In the genomic region with DNA sequence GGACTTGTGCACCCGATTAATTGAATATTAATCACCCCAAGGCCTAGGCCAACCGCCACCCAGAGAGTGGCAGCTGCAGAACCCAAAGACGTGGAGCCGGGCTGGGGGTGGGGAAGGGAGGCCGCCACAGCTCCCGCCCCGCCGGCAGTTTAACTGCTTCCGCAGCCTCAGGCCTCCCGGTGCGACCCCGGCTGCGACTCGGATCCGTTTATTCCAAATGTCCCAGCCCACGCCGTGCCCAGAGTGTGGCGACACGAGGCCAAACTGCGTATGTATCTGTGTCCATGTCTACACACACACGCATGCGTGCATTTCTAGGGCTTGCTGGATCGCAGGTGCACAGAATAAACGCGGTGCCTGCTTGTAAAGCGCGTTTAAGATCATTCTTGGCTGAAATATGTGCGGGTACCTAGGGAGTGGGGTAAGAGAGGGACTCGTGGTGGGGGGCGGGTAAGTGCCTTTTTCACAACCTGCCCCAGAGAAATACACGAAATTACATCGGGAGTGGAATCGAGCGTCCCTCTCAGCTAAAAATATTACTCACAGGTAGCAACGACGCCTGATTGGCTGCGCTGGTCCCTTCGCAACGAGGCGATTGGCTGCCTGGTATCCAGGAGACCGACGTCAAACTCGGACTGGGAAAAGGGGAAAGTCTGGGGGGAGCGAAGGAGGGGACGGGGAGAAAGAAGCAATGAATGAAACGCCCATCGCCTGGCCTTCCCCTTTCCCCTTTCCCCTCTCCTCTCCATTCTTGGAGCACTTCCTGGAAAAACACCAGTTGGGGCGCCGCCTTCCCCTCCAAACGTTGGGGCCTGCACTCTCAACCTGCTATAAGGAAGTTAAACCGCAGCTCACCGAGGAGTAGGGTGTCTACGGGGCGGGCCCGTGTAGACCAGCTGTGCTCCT, we compare ENCODE assay signal across 1 cellular context.
A peak's percentile ranks its signal among the peaks of the same experiment; 100 is the strongest.
TF ChIP-seq lines count a peak whose summit lies in the region.

No MANE protein-coding gene starts in this region.

TF ChIP-seq in HepG2, 621 proteins besides CTCF, POLR2A, EP300 and RAD21 (continued from another document and continues in another):
- TF ChIP-seq ZNF724P (CRISPR knock-in tag; IDR thresholded peaks at IDR 0.05; ENCODE audit: borderline replicate concordance) (no peak), CBX1 (IDR thresholded peaks at IDR 0.05; ENCODE audit: low read depth) (no peak), NFYB (CRISPR knock-in tag; IDR thresholded peaks at IDR 0.05) (peak; percentile 98), MXD3 (CRISPR knock-in tag; IDR thresholded peaks at IDR 0.05) (peak; percentile 37), ARID4A (CRISPR knock-in tag; IDR thresholded peaks at IDR 0.05; ENCODE audit: borderline replicate concordance) (peak; percentile 58; the same call in 1 of the 2 replicates), ZNF7 (CRISPR knock-in tag; IDR thresholded peaks at IDR 0.05) (0 out of 2 replicates have a peak, but pooled peaks have one; percentile 35), ZSCAN21 (CRISPR knock-in tag; IDR thresholded peaks at IDR 0.05; ENCODE audit: borderline replicate concordance) (peak; percentile 61), ZMYM4 (CRISPR knock-in tag; IDR thresholded peaks at IDR 0.05) (peak; percentile 66), NFATC3 (CRISPR knock-in tag; IDR thresholded peaks at IDR 0.05) (peak; percentile 52; the same call in 1 of the 2 replicates), ZKSCAN5 (CRISPR knock-in tag; IDR thresholded peaks at IDR 0.05) (0 out of 2 replicates have a peak, but pooled peaks have one; percentile 42), ZNF660 (CRISPR knock-in tag; IDR thresholded peaks at IDR 0.05; ENCODE audit: borderline replicate concordance, low read depth) (no peak), ZNF781 (CRISPR knock-in tag; IDR thresholded peaks at IDR 0.05; ENCODE audit: borderline replicate concordance, not compliant biosample characterization) (peak; percentile 67), HCFC1 (IDR thresholded peaks at IDR 0.05; ENCODE audit: low read depth, low read length) (no peak), ZNF615 (CRISPR knock-in tag; IDR thresholded peaks at IDR 0.05; ENCODE audit: borderline replicate concordance) (0 out of 2 replicates have a peak, but pooled peaks have one; percentile 6), ZNF124 (CRISPR knock-in tag; IDR thresholded peaks at IDR 0.05) (peak; percentile 78), ZNF12 (CRISPR knock-in tag; IDR thresholded peaks at IDR 0.05) (peak; percentile 8; the same call in 1 of the 2 replicates), ZNF563 (CRISPR knock-in tag; IDR thresholded peaks at IDR 0.05) (peak; percentile 12; the same call in 1 of the 2 replicates), HOXA5 (CRISPR knock-in tag; IDR thresholded peaks at IDR 0.05) (no peak; the same call in none of the 2 replicates), REL (CRISPR knock-in tag; conservative IDR thresholded peaks at IDR 0.05) (peak; percentile 83; the same call in 1 of the 2 replicates), PLSCR1 (CRISPR knock-in tag; IDR thresholded peaks at IDR 0.05; ENCODE audit: borderline replicate concordance) (no peak), KLF11 (CRISPR knock-in tag; IDR thresholded peaks at IDR 0.05) (peak; percentile 48; the same call in 1 of the 2 replicates), TGIF2 (CRISPR knock-in tag; IDR thresholded peaks at IDR 0.05) (no peak), TRAFD1 (CRISPR knock-in tag; IDR thresholded peaks at IDR 0.05; ENCODE audit: borderline replicate concordance) (0 out of 2 replicates have a peak, but pooled peaks have one; percentile 56), ZNF281 (CRISPR knock-in tag; IDR thresholded peaks at IDR 0.05; ENCODE audit: borderline replicate concordance) (0 out of 2 replicates have a peak, but pooled peaks have one; percentile 14), KDM2A (CRISPR knock-in tag; IDR thresholded peaks at IDR 0.05; ENCODE audit: borderline replicate concordance, low read depth) (peak; percentile 72), NR0B2 (CRISPR knock-in tag; IDR thresholded peaks at IDR 0.05) (peak; percentile 55), ZNF496 (CRISPR knock-in tag; IDR thresholded peaks at IDR 0.05; ENCODE audit: insufficient replicate concordance) (no peak), YY1 (IDR thresholded peaks at IDR 0.05; ENCODE audit: insufficient read depth, insufficient replicate concordance, low read depth, low read length) (peak; percentile 58), SOX13 (IDR thresholded peaks at IDR 0.05) (no peak), SOX13 (CRISPR knock-in tag; conservative IDR thresholded peaks at IDR 0.05 in 1 of 2, IDR thresholded peaks at IDR 0.05 in 1 of 2) (no peak), ZNF614 (CRISPR knock-in tag; IDR thresholded peaks at IDR 0.05; ENCODE audit: borderline replicate concordance) (no peak), ZNF180 (CRISPR knock-in tag; IDR thresholded peaks at IDR 0.05; ENCODE audit: borderline replicate concordance, low read depth) (no peak), FOXM1 (CRISPR knock-in tag; IDR thresholded peaks at IDR 0.05) (0 out of 2 replicates have a peak, but pooled peaks have one; percentile 51), ZNF570 (CRISPR knock-in tag; IDR thresholded peaks at IDR 0.05; ENCODE audit: borderline replicate concordance) (0 out of 2 replicates have a peak, but pooled peaks have one; percentile 64), ZNF891 (CRISPR knock-in tag; IDR thresholded peaks at IDR 0.05) (peak; percentile 44; the same call in 1 of the 2 replicates), TEF (CRISPR knock-in tag; IDR thresholded peaks at IDR 0.05) (peak; percentile 50; the same call in 1 of the 2 replicates), FOSL1 (CRISPR knock-in tag; IDR thresholded peaks at IDR 0.05; ENCODE audit: borderline replicate concordance) (no peak), ZNF75D (CRISPR knock-in tag; IDR thresholded peaks at IDR 0.05; ENCODE audit: borderline replicate concordance) (no peak), ZNF234 (CRISPR knock-in tag; conservative IDR thresholded peaks at IDR 0.05) (no peak), ATF1 (CRISPR knock-in tag; IDR thresholded peaks at IDR 0.05) (peak; percentile 94), MBD4 (IDR thresholded peaks at IDR 0.05; ENCODE audit: borderline replicate concordance, low read length) (no peak), ZSCAN29 (CRISPR knock-in tag; conservative IDR thresholded peaks at IDR 0.05) (peak; percentile 100), HOXA3 (CRISPR knock-in tag; IDR thresholded peaks at IDR 0.05) (peak; percentile 58), TOE1 (CRISPR knock-in tag; IDR thresholded peaks at IDR 0.05) (peak; percentile 70; the same call in 1 of the 2 replicates), ZZZ3 (CRISPR knock-in tag; IDR thresholded peaks at IDR 0.05; ENCODE audit: borderline replicate concordance) (peak; percentile 59), ELF1 (CRISPR knock-in tag; IDR thresholded peaks at IDR 0.05) (peak; percentile 89)
- TF ChIP-seq, protein P1, sequence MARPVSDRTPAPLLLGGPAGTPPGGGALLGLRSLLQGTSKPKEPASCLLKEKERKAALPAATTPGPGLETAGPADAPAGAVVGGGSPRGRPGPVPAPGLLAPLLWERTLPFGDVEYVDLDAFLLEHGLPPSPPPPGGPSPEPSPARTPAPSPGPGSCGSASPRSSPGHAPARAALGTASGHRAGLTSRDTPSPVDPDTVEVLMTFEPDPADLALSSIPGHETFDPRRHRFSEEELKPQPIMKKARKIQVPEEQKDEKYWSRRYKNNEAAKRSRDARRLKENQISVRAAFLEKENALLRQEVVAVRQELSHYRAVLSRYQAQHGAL (CRISPR knock-in tag; IDR thresholded peaks at IDR 0.05; ENCODE audit: not compliant biosample characterization): no peak
- TF ChIP-seq, protein P2, sequence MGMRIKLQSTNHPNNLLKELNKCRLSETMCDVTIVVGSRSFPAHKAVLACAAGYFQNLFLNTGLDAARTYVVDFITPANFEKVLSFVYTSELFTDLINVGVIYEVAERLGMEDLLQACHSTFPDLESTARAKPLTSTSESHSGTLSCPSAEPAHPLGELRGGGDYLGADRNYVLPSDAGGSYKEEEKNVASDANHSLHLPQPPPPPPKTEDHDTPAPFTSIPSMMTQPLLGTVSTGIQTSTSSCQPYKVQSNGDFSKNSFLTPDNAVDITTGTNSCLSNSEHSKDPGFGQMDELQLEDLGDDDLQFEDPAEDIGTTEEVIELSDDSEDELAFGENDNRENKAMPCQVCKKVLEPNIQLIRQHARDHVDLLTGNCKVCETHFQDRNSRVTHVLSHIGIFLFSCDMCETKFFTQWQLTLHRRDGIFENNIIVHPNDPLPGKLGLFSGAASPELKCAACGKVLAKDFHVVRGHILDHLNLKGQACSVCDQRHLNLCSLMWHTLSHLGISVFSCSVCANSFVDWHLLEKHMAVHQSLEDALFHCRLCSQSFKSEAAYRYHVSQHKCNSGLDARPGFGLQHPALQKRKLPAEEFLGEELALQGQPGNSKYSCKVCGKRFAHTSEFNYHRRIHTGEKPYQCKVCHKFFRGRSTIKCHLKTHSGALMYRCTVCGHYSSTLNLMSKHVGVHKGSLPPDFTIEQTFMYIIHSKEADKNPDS (CRISPR knock-in tag; IDR thresholded peaks at IDR 0.05): no peak
